In genomic region chrX:15883540-15883863, GRCh38 we compare ENCODE assay signal across 22 cellular contexts. TPM values are rescaled to one million over a fixed set of nuclear protein-coding genes. Genes with fewer than 3 reads are reported as not detected.
A peak's percentile ranks its signal among the peaks of the same experiment; 100 is the strongest.
DNase-seq lines count a peak whose midpoint lies in the region; ATAC-seq and TF ChIP-seq lines count a peak whose summit lies in the region.
"Had no signal": no experiment of that assay in that cellular context is flagged by ENCODE, and none has a peak within 500 bp of the region (broad histone marks: within the 10 kb centered on the region; RNA-seq: fewer than 3 reads in every experiment).

No MANE protein-coding gene starts in this region.

- H3K27ac Mint-ChIP-seq in activated naive CD8-positive, alpha-beta T cell treated with anti-CD3 and anti-CD28 coated beads, Interleukin-2, amount 50 U/mL, for 24 hours: peak overlapping the region; percentile 61
- H3K27ac Mint-ChIP-seq in activated naive CD8-positive, alpha-beta T cell treated with anti-CD3 and anti-CD28 coated beads for 36 hours: no peak overlapping the region
- peak overlapping the region in 1 of 2 donors; percentile 72 for H3K27ac Mint-ChIP-seq in natural killer cell
- no peak overlapping the region for H3K27ac Mint-ChIP-seq in activated T-helper 1 cell treated with anti-CD3 and anti-CD28 coated beads, Interleukin-12 subunit alpha, Interleukin-12 subunit beta, Interleukin-2, Interleukin-4 antibody, amounts not matched to agents 30 ng/mL and 10 ng/mL and 1 ng/mL, durations not matched to agents 14 hours and 24 hours and 36 hours
- H3K27ac Mint-ChIP-seq: CD8-positive, alpha-beta T cell had no signal

- H3K27ac ChIP-seq in MM.1S (ENCODE audit: low read length): peak overlapping the region; percentile 7; the same call in 1 of the 2 replicates
- H3K27ac ChIP-seq: 22Rv1, BLaER1, Peyer's patch had no signal

- intact Hi-C loops in natural killer cell (cut with micrococcal nuclease): no loop called here
- intact Hi-C loops in activated T-helper 1 cell treated with anti-CD3 and anti-CD28 coated beads, Interleukin-12 subunit alpha, Interleukin-12 subunit beta, Interleukin-2, Interleukin-4 antibody, amounts not matched to agents 30 ng/mL and 10 ng/mL and 1 ng/mL, durations not matched to agents 14 hours and 24 hours and 36 hours (cut with micrococcal nuclease): no loop called here

- no peak overlapping the region for H3K4me2 ChIP-seq in MM.1S (ENCODE audit: low read depth, low read length)
- H3K4me2 ChIP-seq: BLaER1 had no signal

- no peaks in the 10 kb centered on the region for H3K79me2 ChIP-seq in MM.1S (ENCODE audit: low read length)

- no peak for DNase-seq in activated naive CD8-positive, alpha-beta T cell treated with anti-CD3 and anti-CD28 coated beads, Interleukin-2, amount 50 U/mL, for 24 hours
- DNase-seq in activated naive CD8-positive, alpha-beta T cell treated with anti-CD3 and anti-CD28 coated beads for 36 hours: no peak
- no peak for DNase-seq in MM.1S
- DNase-seq in natural killer cell: no peak
- no peak for DNase-seq in activated T-helper 1 cell treated with anti-CD3 and anti-CD28 coated beads, Interleukin-12 subunit alpha, Interleukin-12 subunit beta, Interleukin-2, Interleukin-4 antibody, amounts not matched to agents 30 ng/mL and 10 ng/mL and 1 ng/mL, durations not matched to agents 14 hours and 24 hours and 36 hours (ENCODE audit: low spot score)
- DNase-seq in H7: no peak
- DNase-seq in NCI-H2196 treated with DMSO at 0.1 percent for 48 hours (lab: John Stamatoyannopoulos, UW; ENCODE audit: unreplicated experiment): no peak
- DNase-seq: CD8-positive, alpha-beta T cell; DMS153; H9; NCI-H1105 treated with DMSO at 0.1 percent for 48 hours; NCI-H2029 treated with DMSO at 0.1 percent for 48 hours; NCI-H345; NCI-H524; NCI-H774; Peyer's patch had no signal

- H3K4me3 Mint-ChIP-seq in activated naive CD8-positive, alpha-beta T cell treated with anti-CD3 and anti-CD28 coated beads, Interleukin-2, amount 50 U/mL, for 24 hours: peak overlapping the region; percentile 23
- H3K4me3 Mint-ChIP-seq in activated naive CD8-positive, alpha-beta T cell treated with anti-CD3 and anti-CD28 coated beads for 36 hours: no peak overlapping the region
- peak overlapping the region; percentile 62 for H3K4me3 Mint-ChIP-seq in natural killer cell
- H3K4me3 Mint-ChIP-seq in activated T-helper 1 cell treated with anti-CD3 and anti-CD28 coated beads, Interleukin-12 subunit alpha, Interleukin-12 subunit beta, Interleukin-2, Interleukin-4 antibody, amounts not matched to agents 30 ng/mL and 10 ng/mL and 1 ng/mL, durations not matched to agents 14 hours and 24 hours and 36 hours: no peak overlapping the region
- H3K4me3 Mint-ChIP-seq: H9, HFFc6 had no signal

- H4K20me1 ChIP-seq in MM.1S (ENCODE audit: insufficient read depth, low read length): no peaks in the 10 kb centered on the region
- H4K20me1 ChIP-seq: BLaER1 had no signal

- no peaks in the 10 kb centered on the region for H3K27me3 Mint-ChIP-seq in activated naive CD8-positive, alpha-beta T cell treated with anti-CD3 and anti-CD28 coated beads, Interleukin-2, amount 50 U/mL, for 24 hours
- H3K27me3 Mint-ChIP-seq in activated naive CD8-positive, alpha-beta T cell treated with anti-CD3 and anti-CD28 coated beads for 36 hours: no peaks in the 10 kb centered on the region
- H3K27me3 Mint-ChIP-seq in natural killer cell (ENCODE audit: low read depth in 2 of 2): peaks cover 0 to 14% of the 10 kb centered on the region in 2 donors
- peaks cover 1% of the 10 kb centered on the region for H3K27me3 Mint-ChIP-seq in activated T-helper 1 cell treated with anti-CD3 and anti-CD28 coated beads, Interleukin-12 subunit alpha, Interleukin-12 subunit beta, Interleukin-2, Interleukin-4 antibody, amounts not matched to agents 30 ng/mL and 10 ng/mL and 1 ng/mL, durations not matched to agents 14 hours and 24 hours and 36 hours (ENCODE audit: insufficient read depth)

- peaks cover 26% of the 10 kb centered on the region for H3K4me1 Mint-ChIP-seq in activated naive CD8-positive, alpha-beta T cell treated with anti-CD3 and anti-CD28 coated beads, Interleukin-2, amount 50 U/mL, for 24 hours
- peaks cover 8% of the 10 kb centered on the region for H3K4me1 Mint-ChIP-seq in activated naive CD8-positive, alpha-beta T cell treated with anti-CD3 and anti-CD28 coated beads for 36 hours
- H3K4me1 Mint-ChIP-seq in natural killer cell: peaks cover 15% of the 10 kb centered on the region in 2 donors
- H3K4me1 Mint-ChIP-seq in activated T-helper 1 cell treated with anti-CD3 and anti-CD28 coated beads, Interleukin-12 subunit alpha, Interleukin-12 subunit beta, Interleukin-2, Interleukin-4 antibody, amounts not matched to agents 30 ng/mL and 10 ng/mL and 1 ng/mL, durations not matched to agents 14 hours and 24 hours and 36 hours (ENCODE audit: low read depth): peaks cover 10% of the 10 kb centered on the region

- ATAC-seq in activated naive CD8-positive, alpha-beta T cell treated with anti-CD3 and anti-CD28 coated beads, Interleukin-2, amount 50 U/mL, for 24 hours: no peak
- ATAC-seq in natural killer cell (no peak), GM21447 (IDR thresholded peaks at IDR 0.05; ENCODE audit: unreplicated experiment) (no peak)
- ATAC-seq: CD8-positive, alpha-beta T cell; HepG2; SK-N-SH treated with all-trans-retinoic acid at 6 μM for 48 hours had no signal

- H3K9me3 ChIP-seq in MM.1S (replicated peaks; ENCODE audit: insufficient read depth, low read length): no peaks in the 10 kb centered on the region

- H3K36me3 ChIP-seq in MM.1S (replicated peaks; ENCODE audit: insufficient read depth, low read length): no peaks in the 10 kb centered on the region
- H3K36me3 ChIP-seq in H7 (replicated peaks; ENCODE audit: control insufficient read depth, insufficient read depth, low read length): no peaks in the 10 kb centered on the region
- H3K36me3 ChIP-seq: BLaER1, Peyer's patch had no signal

- H3K36me3 Mint-ChIP-seq in activated naive CD8-positive, alpha-beta T cell treated with anti-CD3 and anti-CD28 coated beads, Interleukin-2, amount 50 U/mL, for 24 hours (ENCODE audit: low read depth): peaks cover 6% of the 10 kb centered on the region
- H3K36me3 Mint-ChIP-seq in activated naive CD8-positive, alpha-beta T cell treated with anti-CD3 and anti-CD28 coated beads for 36 hours: peaks cover 3% of the 10 kb centered on the region
- H3K36me3 Mint-ChIP-seq in natural killer cell: no peaks in the 10 kb centered on the region
- no peaks in the 10 kb centered on the region for H3K36me3 Mint-ChIP-seq in activated T-helper 1 cell treated with anti-CD3 and anti-CD28 coated beads, Interleukin-12 subunit alpha, Interleukin-12 subunit beta, Interleukin-2, Interleukin-4 antibody, amounts not matched to agents 30 ng/mL and 10 ng/mL and 1 ng/mL, durations not matched to agents 14 hours and 24 hours and 36 hours (ENCODE audit: low read depth)
- H3K36me3 Mint-ChIP-seq: CD8-positive, alpha-beta T cell had no signal

- H3K9ac ChIP-seq in MM.1S (ENCODE audit: low read length): no peak overlapping the region
- H3K9ac ChIP-seq: BLaER1 had no signal

- H3K4me3 ChIP-seq in MM.1S (ENCODE audit: low read length) (no peak overlapping the region), H7 (ENCODE audit: insufficient read depth, low read depth, low read length) (no peak overlapping the region)
- H3K4me3 ChIP-seq: BLaER1, Peyer's patch had no signal

- H2AFZ ChIP-seq in MM.1S (ENCODE audit: low read length): no peak overlapping the region

- TF ChIP-seq CTCF in MM.1S (IDR thresholded peaks at IDR 0.05; ENCODE audit: low read length) (no peak), natural killer cell (IDR thresholded peaks at IDR 0.05) (no peak)

- no peaks in the 10 kb centered on the region for H3K9me3 Mint-ChIP-seq in activated naive CD8-positive, alpha-beta T cell treated with anti-CD3 and anti-CD28 coated beads, Interleukin-2, amount 50 U/mL, for 24 hours
- peaks cover 2% of the 10 kb centered on the region for H3K9me3 Mint-ChIP-seq in activated naive CD8-positive, alpha-beta T cell treated with anti-CD3 and anti-CD28 coated beads for 36 hours
- H3K9me3 Mint-ChIP-seq in natural killer cell: peaks cover 2 to 3% of the 10 kb centered on the region in 2 donors
- H3K9me3 Mint-ChIP-seq in activated T-helper 1 cell treated with anti-CD3 and anti-CD28 coated beads, Interleukin-12 subunit alpha, Interleukin-12 subunit beta, Interleukin-2, Interleukin-4 antibody, amounts not matched to agents 30 ng/mL and 10 ng/mL and 1 ng/mL, durations not matched to agents 14 hours and 24 hours and 36 hours: peaks cover 7% of the 10 kb centered on the region
- H3K9me3 Mint-ChIP-seq: HFFc6 had no signal

- H3K27me3 ChIP-seq in MM.1S (replicated peaks; ENCODE audit: insufficient read depth, low read length) (no peaks in the 10 kb centered on the region), H7 (ENCODE audit: control insufficient read depth, insufficient read depth, low read length) (no peaks in the 10 kb centered on the region)
- H3K27me3 ChIP-seq: Peyer's patch had no signal

- peaks cover 18% of the 10 kb centered on the region for H3K4me1 ChIP-seq in MM.1S (ENCODE audit: low read length)
- H3K4me1 ChIP-seq: BLaER1, Peyer's patch had no signal

- H3K9me2 ChIP-seq in MM.1S (replicated peaks; ENCODE audit: insufficient read depth, low read length): no peaks in the 10 kb centered on the region

- no peaks in the 10 kb centered on the region for H3F3A ChIP-seq in MM.1S (ENCODE audit: insufficient read depth, low read length)

RNA-seq across cellular contexts. Expression of gene AP1S2, which starts 28.9 kb away (rescaled TPM):
- total RNA-seq in activated naive CD8-positive, alpha-beta T cell treated with anti-CD3 and anti-CD28 coated beads for 36 hours: 10 to 100 TPM; 29.4 to 33.0 TPM
- 10 to 100 TPM; 21.0 to 30.8 (median 25.9) TPM for total RNA-seq in natural killer cell
- 20.7 and 35.3 TPM in 2 replicates for total RNA-seq in activated T-helper 1 cell treated with anti-CD3 and anti-CD28 coated beads, Interleukin-12 subunit alpha, Interleukin-12 subunit beta, Interleukin-2, Interleukin-4 antibody, amounts not matched to agents 30 ng/mL and 10 ng/mL and 1 ng/mL, durations not matched to agents 14 hours and 24 hours and 36 hours
- 287 and 472 TPM in 2 replicates for total RNA-seq in H7 (2014; rRNA removed; shearing (Covaris generic))

Comparison
In these comparisons a context has a peak if more than half of its experiments do, and no peak if none do; other contexts are left out.
1. H3K4me3 Mint-ChIP-seq: peak in activated naive CD8-positive, alpha-beta T cell treated with anti-CD3 and anti-CD28 coated beads, Interleukin-2, amount 50 U/mL, for 24 hours (single experiment) and natural killer cell (single experiment); none in activated naive CD8-positive, alpha-beta T cell treated with anti-CD3 and anti-CD28 coated beads for 36 hours (single experiment) and activated T-helper 1 cell treated with anti-CD3 and anti-CD28 coated beads, Interleukin-12 subunit alpha, Interleukin-12 subunit beta, Interleukin-2, Interleukin-4 antibody, amounts not matched to agents 30 ng/mL and 10 ng/mL and 1 ng/mL, durations not matched to agents 14 hours and 24 hours and 36 hours (single experiment).